In genomic region chr17:73387746-73388577, GRCh38 we compare ENCODE assay signal across 23 cellular contexts.
A peak's percentile ranks its signal among the peaks of the same experiment; 100 is the strongest.
DNase-seq lines count a peak whose midpoint lies in the region; ATAC-seq and TF ChIP-seq lines count a peak whose summit lies in the region.
"Had no signal": no experiment of that assay in that cellular context is flagged by ENCODE, and none has a peak within 500 bp of the region (broad histone marks: within the 10 kb centered on the region; RNA-seq: fewer than 3 reads in every experiment).

No MANE protein-coding gene starts in this region.

- H3F3A ChIP-seq in SK-N-SH (replicated peaks; ENCODE audit: insufficient read depth): no peaks in the 10 kb centered on the region

- no peak for TF ChIP-seq RAD21 in SK-N-SH (IDR thresholded peaks at IDR 0.05; ENCODE audit: low read length)

- no peak overlapping the region for H3K9ac ChIP-seq in SK-N-SH

- CTCF ChIA-PET in SK-N-SH (lab: Yijun Ruan, JAX): interaction anchor here (1.0 to 3.4 kb wide), 7 partner anchors 8 to 661 kb away, joined by 3 to 21 read pairs (median 3); no protein-coding TSS in a partner anchor

- no peaks in the 10 kb centered on the region for H3K36me3 ChIP-seq in SK-N-SH (replicated peaks in 1 of 2; ENCODE audit: control insufficient read depth in 1 of 2, insufficient read depth in 2 of 2, low read length in 1 of 2)
- H3K36me3 ChIP-seq in Peyer's patch: no peaks in the 10 kb centered on the region

- H4K20me1 ChIP-seq in SK-N-SH (ENCODE audit: insufficient read depth): no peaks in the 10 kb centered on the region

- no peaks in the 10 kb centered on the region for H3K9me2 ChIP-seq in SK-N-SH

- no peak overlapping the region for H3K4me3 ChIP-seq in SK-N-SH (ENCODE audit: low read depth in 2 of 2, low read length in 1 of 2)
- no peak overlapping the region for H3K4me3 ChIP-seq in Peyer's patch
- H3K4me3 ChIP-seq: mucosa of descending colon had no signal

- H2AFZ ChIP-seq in SK-N-SH (ENCODE audit: low read depth): no peak overlapping the region

- DNase-seq in SK-N-SH (no peak), amniotic epithelial cell (ENCODE audit: low read depth) (peak; percentile 12), iris pigment epithelial cell (ENCODE audit: low read depth) (peak; percentile 48), stromal cell of bone marrow (ENCODE audit: low read depth) (peak; percentile 11), GF-D8 (lab: John Stamatoyannopoulos, UW) (no peak), mucosa of gallbladder (ENCODE audit: low spot score) (no peak), Peyer's patch (no peak)
- DNase-seq: 8988T; activated CD8-positive, alpha-beta T cell treated with anti-CD3 and anti-CD28 coated beads, Interleukin-2, amount 10 ng/mL, durations not matched to agents 7 days and 5 days; activated naive CD4-positive, alpha-beta T cell treated with Interleukin-2 at 50 U/mL for 16 hours; activated T-cell treated with anti-CD3 and anti-CD28 coated beads, Interleukin-2, amount 50 U/mL, for 1 hour; DMS153; effector CD4-positive, alpha-beta T cell; glutamatergic neuron; H9; mucosa of descending colon; NCI-H1092 treated with DMSO at 0.1 percent for 48 hours; NCI-H2081; NCI-H446 treated with DMSO at 0.1 percent for 48 hours; T1000 had no signal

- 77% methylated on average over 25 of the region's 28 CpGs for WGBS in SK-N-SH (ENCODE audit: low lambda C conversion rate)

- TF ChIP-seq CTCF in SK-N-SH (IDR thresholded peaks at IDR 0.05): no peak
- no peak for TF ChIP-seq CTCF in Peyer's patch (IDR thresholded peaks at IDR 0.05)

- no peaks in the 10 kb centered on the region for H3K4me1 ChIP-seq in SK-N-SH (ENCODE audit: control insufficient read depth in 1 of 2, insufficient read depth in 2 of 2, low read depth in 1 of 2, low read length in 1 of 2)
- no peaks in the 10 kb centered on the region for H3K4me1 ChIP-seq in Peyer's patch

- peaks cover 33% of the 10 kb centered on the region for H3K27me3 ChIP-seq in SK-N-SH (ENCODE audit: insufficient read depth)
- no peaks in the 10 kb centered on the region for H3K27me3 ChIP-seq in Peyer's patch

- POLR2A ChIA-PET in SK-N-SH (lab: Yijun Ruan, JAX): interaction anchor here (0.6 kb wide), 1 partner anchor 149 kb away, joined by 3 read pairs; no protein-coding TSS in a partner anchor

- H3K27ac ChIP-seq in SK-N-SH (ENCODE audit: low read depth in 2 of 2, low read length in 1 of 2) (no peak overlapping the region), Peyer's patch (no peak overlapping the region)

- H3K9me3 ChIP-seq in SK-N-SH (no peaks in the 10 kb centered on the region), Peyer's patch (no peaks in the 10 kb centered on the region)
- H3K9me3 ChIP-seq: mucosa of descending colon had no signal

- ATAC-seq in SK-N-SH treated with all-trans-retinoic acid at 6 μM for 48 hours: peak; percentile 20
- ATAC-seq: activated CD8-positive, alpha-beta T cell treated with anti-CD3 and anti-CD28 coated beads, Interleukin-2, amount 10 ng/mL, durations not matched to agents 7 days and 5 days; esophagus mucosa; left lobe of liver; mucosa of descending colon had no signal

- TF ChIP-seq POLR2A in Peyer's patch (IDR thresholded peaks at IDR 0.05): no peak

- no peak for TF ChIP-seq EP300 in SK-N-SH (IDR thresholded peaks at IDR 0.05; ENCODE audit: borderline replicate concordance in 1 of 2, low read depth in 1 of 2, low read length in 1 of 2)

- H3K79me2 ChIP-seq in SK-N-SH (ENCODE audit: insufficient read depth): no peaks in the 10 kb centered on the region

- H3K4me2 ChIP-seq in SK-N-SH: no peak overlapping the region

TF ChIP-seq in SK-N-SH treated with all-trans-retinoic acid at 6 μM for 48 hours, 23 proteins besides CTCF, POLR2A, EP300 and RAD21:
- TF ChIP-seq TOX (CRISPR knock-in tag; IDR thresholded peaks at IDR 0.05; ENCODE audit: borderline replicate concordance) (no peak), ISL1 (CRISPR knock-in tag; IDR thresholded peaks at IDR 0.05) (no peak), ZNF8 (CRISPR knock-in tag; IDR thresholded peaks at IDR 0.05) (no peak), CSDC2 (CRISPR knock-in tag; IDR thresholded peaks at IDR 0.05) (no peak), ZNF565 (CRISPR knock-in tag; conservative IDR thresholded peaks at IDR 0.05; ENCODE audit: low read depth) (no peak)

TF ChIP-seq in SK-N-SH, 30 proteins besides CTCF, POLR2A, EP300 and RAD21:
- TF ChIP-seq RFX5 (IDR thresholded peaks at IDR 0.05; ENCODE audit: low read length): no peak
- TF ChIP-seq TCF12 (IDR thresholded peaks at IDR 0.05): no peak
- TF ChIP-seq USF2 (IDR thresholded peaks at IDR 0.05; ENCODE audit: borderline replicate concordance, low read depth, low read length): no peak
- no peak for TF ChIP-seq RCOR1 (IDR thresholded peaks at IDR 0.05; ENCODE audit: low read length)
- no peak for TF ChIP-seq ZBTB33 (IDR thresholded peaks at IDR 0.05; ENCODE audit: borderline replicate concordance, low read depth)
- no peak for TF ChIP-seq IRF3 (IDR thresholded peaks at IDR 0.05; ENCODE audit: low read depth, low read length)
- TF ChIP-seq FOXJ3 (CRISPR knock-in tag; IDR thresholded peaks at IDR 0.05): no peak
- TF ChIP-seq MXI1 (IDR thresholded peaks at IDR 0.05; ENCODE audit: low read depth, low read length): no peak
- TF ChIP-seq MEF2A (IDR thresholded peaks at IDR 0.05; ENCODE audit: borderline replicate concordance, low read depth): no peak
- no peak for TF ChIP-seq TAF1 (IDR thresholded peaks at IDR 0.05; ENCODE audit: borderline replicate concordance, low read depth, low read length)
- no peak for TF ChIP-seq ELF1 (IDR thresholded peaks at IDR 0.05)
- no peak for TF ChIP-seq CHD2 (IDR thresholded peaks at IDR 0.05; ENCODE audit: low read length, partially characterized antibody)

Comparison
In these comparisons a context has a peak if more than half of its experiments do, and no peak if none do; other contexts are left out.
1. DNase-seq: peak in amniotic epithelial cell (single experiment), iris pigment epithelial cell (single experiment) and stromal cell of bone marrow (single experiment); none in SK-N-SH (single experiment), GF-D8 (single experiment), mucosa of gallbladder (single experiment) and Peyer's patch (0 of 3).